18 cellular contexts compared by ENCODE assay signal in genomic region chr15:87591521-87591920, GRCh38.
DNase-seq lines count a peak whose midpoint lies in the region; ATAC-seq and TF ChIP-seq lines count a peak whose summit lies in the region.
"Had no signal": no experiment of that assay in that cellular context is flagged by ENCODE, and none has a peak within 500 bp of the region (broad histone marks: within the 10 kb centered on the region; RNA-seq: fewer than 3 reads in every experiment).

No MANE protein-coding gene starts in this region.

- H3K9me3 ChIP-seq in BLaER1: peaks cover 9% of the 10 kb centered on the region; the same call in 1 of the 2 replicates
- no peaks in the 10 kb centered on the region for H3K9me3 ChIP-seq in endodermal cell (ENCODE audit: control insufficient read depth, low read length)
- H3K9me3 ChIP-seq: BE2C had no signal

- H3K27ac Mint-ChIP-seq in endodermal cell: no peak overlapping the region
- peak overlapping the region in 1 of 10 donors; percentile 46 for H3K27ac Mint-ChIP-seq in naive thymus-derived CD8-positive, alpha-beta T cell
- H3K27ac Mint-ChIP-seq: CD4-positive, alpha-beta T cell had no signal

- H3K27ac ChIP-seq in BLaER1 (no peak overlapping the region), endodermal cell (ENCODE audit: low read depth, low read length) (no peak overlapping the region)
- H3K27ac ChIP-seq: C4-2B, GM23248 had no signal

- TF ChIP-seq CTCF in endodermal cell (conservative IDR thresholded peaks at IDR 0.05): peak; percentile 53

- no peak overlapping the region for H3K4me3 ChIP-seq in BLaER1
- H3K4me3 ChIP-seq in endodermal cell (ENCODE audit: low read length): no peak overlapping the region
- H3K4me3 ChIP-seq: GM23248 had no signal

- no peak for ATAC-seq in naive thymus-derived CD8-positive, alpha-beta T cell
- ATAC-seq in HG02970 (IDR thresholded peaks at IDR 0.05; ENCODE audit: low FRiP score, unreplicated experiment): no peak

- WGBS in endodermal cell (ENCODE audit: insufficient coverage in 1 of 2, insufficient read length in 1 of 2), 2 experiments: 71 to 100% methylated on average over 1 of the region's 1 CpG

- peaks cover 10% of the 10 kb centered on the region for H3K9me3 Mint-ChIP-seq in endodermal cell
- H3K9me3 Mint-ChIP-seq in naive thymus-derived CD8-positive, alpha-beta T cell: peaks cover 0 to 11% (median 2%) of the 10 kb centered on the region in 9 donors
- H3K9me3 Mint-ChIP-seq: CD4-positive, alpha-beta T cell had no signal

- DNase-seq in COR-L47 (lab: John Stamatoyannopoulos, UW) (peak; percentile 8), RPMI8226 (peak; percentile 26), endodermal cell (peak; percentile 67), SW 1271 (lab: John Stamatoyannopoulos, UW) (no peak), SK-N-DZ (ENCODE audit: low spot score) (no peak)
- no peak for DNase-seq in naive thymus-derived CD8-positive, alpha-beta T cell
- DNase-seq: ACHN; BE2C; CD4-positive, alpha-beta T cell; DMS153; DMS79; GDM1; GM23248; HCEC 1CT; IMR-90 had no signal

- POLR2A ChIA-PET in naive thymus-derived CD8-positive, alpha-beta T cell (lab: Charles Lee): no interaction called here

- H3K27me3 ChIP-seq in BLaER1 (no peaks in the 10 kb centered on the region), endodermal cell (ENCODE audit: control insufficient read depth, insufficient read depth, low read length, poor library complexity, severe bottlenecking) (no peaks in the 10 kb centered on the region)
- H3K27me3 ChIP-seq: BE2C had no signal

- H3K4me1 ChIP-seq in BLaER1 (peaks cover 13% of the 10 kb centered on the region), endodermal cell (ENCODE audit: control insufficient read depth, insufficient read depth, low read length) (peaks cover 2% of the 10 kb centered on the region)
- H3K4me1 ChIP-seq: BE2C had no signal

- H3K36me3 ChIP-seq in BLaER1 (no peaks in the 10 kb centered on the region), endodermal cell (ENCODE audit: control insufficient read depth, insufficient read depth, low read length) (no peaks in the 10 kb centered on the region)
- H3K36me3 ChIP-seq: BE2C had no signal

- no peak overlapping the region for H3K4me3 Mint-ChIP-seq in endodermal cell
- no peak overlapping the region for H3K4me3 Mint-ChIP-seq in naive thymus-derived CD8-positive, alpha-beta T cell
- H3K4me3 Mint-ChIP-seq: CD4-positive, alpha-beta T cell had no signal

- no peaks in the 10 kb centered on the region for H3K36me3 Mint-ChIP-seq in endodermal cell (ENCODE audit: low read depth)
- no peaks in the 10 kb centered on the region for H3K36me3 Mint-ChIP-seq in naive thymus-derived CD8-positive, alpha-beta T cell

- H3K27me3 Mint-ChIP-seq in endodermal cell (ENCODE audit: insufficient read depth): no peaks in the 10 kb centered on the region
- H3K27me3 Mint-ChIP-seq in naive thymus-derived CD8-positive, alpha-beta T cell: peaks cover 0 to 17% (median 3%) of the 10 kb centered on the region in 5 donors
- H3K27me3 Mint-ChIP-seq: CD4-positive, alpha-beta T cell had no signal

- H3K4me1 Mint-ChIP-seq in endodermal cell: peaks cover 11% of the 10 kb centered on the region
- peaks cover 0 to 2% (median under 1%) of the 10 kb centered on the region in 4 donors for H3K4me1 Mint-ChIP-seq in naive thymus-derived CD8-positive, alpha-beta T cell

- H3K9ac ChIP-seq in BLaER1: no peak overlapping the region
- H3K9ac ChIP-seq in endodermal cell (ENCODE audit: extremely low read depth, low read length, poor library complexity, severe bottlenecking): no peak overlapping the region
- H3K9ac ChIP-seq: GM23248 had no signal

- peak overlapping the region; percentile 4; the same call in 1 of the 2 replicates for H3K4me2 ChIP-seq in BLaER1

- no peaks in the 10 kb centered on the region for H4K20me1 ChIP-seq in BLaER1

Comparison
In these comparisons a context has a peak if more than half of its experiments do, and no peak if none do; other contexts are left out.
1. DNase-seq: peak in COR-L47 (single experiment), RPMI8226 (single experiment) and endodermal cell (single experiment); none in SW 1271 (0 of 2), SK-N-DZ (single experiment) and naive thymus-derived CD8-positive, alpha-beta T cell (0 of 10).